10 cellular contexts compared by ENCODE assay signal in the genomic region with DNA sequence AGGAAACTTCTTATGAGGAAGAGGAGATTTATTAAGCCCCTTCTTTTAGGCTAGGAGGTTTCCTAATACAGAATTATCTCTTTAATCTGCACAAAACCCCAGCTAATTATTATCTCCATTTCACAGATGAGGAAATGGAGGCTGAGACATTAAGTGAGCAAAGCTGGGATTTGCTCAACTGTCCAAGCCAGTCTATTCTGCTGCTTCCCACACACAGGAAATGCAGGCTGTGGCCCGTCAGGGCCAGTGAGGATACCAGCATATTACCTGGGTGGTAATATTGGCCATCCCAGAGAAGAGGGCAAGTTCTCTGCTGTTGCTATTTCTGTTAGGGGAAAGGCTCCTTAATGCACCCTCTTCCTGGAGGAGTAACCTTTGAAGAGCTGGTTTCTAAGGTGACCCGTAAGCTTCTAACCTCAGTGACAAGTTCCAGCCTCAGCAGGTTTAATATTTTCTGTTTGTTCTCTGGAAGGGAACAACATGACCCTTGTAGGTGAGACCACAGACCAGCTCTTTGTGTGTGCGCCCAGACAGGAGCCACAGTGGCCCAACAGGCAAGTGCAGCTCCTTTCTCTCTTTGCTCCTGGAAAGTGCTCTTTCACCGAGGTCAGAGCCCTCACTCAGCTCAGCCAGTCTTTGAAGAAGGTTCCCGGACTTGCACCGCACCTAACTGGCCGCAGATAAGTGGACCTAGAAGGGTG. TPM values are rescaled to one million over a fixed set of nuclear protein-coding genes. Genes with fewer than 3 reads are reported as not detected.
DNase-seq lines count a peak whose midpoint lies in the region; ATAC-seq and TF ChIP-seq lines count a peak whose summit lies in the region.
"Had no signal": no experiment of that assay in that cellular context is flagged by ENCODE, and none has a peak within 500 bp of the region (broad histone marks: within the 10 kb centered on the region; RNA-seq: fewer than 3 reads in every experiment).

No MANE protein-coding gene starts in this region.

- no peak for DNase-seq in T-helper 1 cell
- no peak for DNase-seq in gastrocnemius medialis
- DNase-seq in HT-29 (ENCODE audit: low spot score): no peak
- no peak for DNase-seq in NCI-H510A (lab: John Stamatoyannopoulos, UW)
- DNase-seq in BE2C: no peak
- DNase-seq: stimulated activated CD4-positive, alpha-beta T cell treated with anti-CD3 and anti-CD28 coated beads, Interleukin-15, amount 100 ng/mL, for 24 hours; WERI-Rb-1 had no signal

- no peaks in the 10 kb centered on the region for H3K27me3 ChIP-seq in gastrocnemius medialis
- H3K27me3 ChIP-seq in BE2C: no peaks in the 10 kb centered on the region

- peak; percentile 39 for ATAC-seq in HG02870 (IDR thresholded peaks at IDR 0.05; ENCODE audit: unreplicated experiment)
- ATAC-seq in gastrocnemius medialis: no peak

- intact Hi-C loops in gastrocnemius medialis (cut with DNase I; ENCODE audit: low total_unique reads): no loop called here

- H3K4me3 Mint-ChIP-seq in T-helper 1 cell treated with Interleukin-12 subunit alpha and Interleukin-12 subunit beta and Interleukin-4 antibody, amounts not matched to agents 30 μg/mL and 1 μg/mL, for 36 hours: peak overlapping the region; percentile 47
- H3K4me3 Mint-ChIP-seq in activated naive CD8-positive, alpha-beta T cell: peak overlapping the region; percentile 33

- H3K4me3 ChIP-seq in gastrocnemius medialis (peak overlapping the region in 2 of 4 donors; percentile 2 to 16), BE2C (ENCODE audit: low read depth, low read length) (no peak overlapping the region)

- no peaks in the 10 kb centered on the region for H3K36me3 Mint-ChIP-seq in T-helper 1 cell treated with Interleukin-12 subunit alpha and Interleukin-12 subunit beta and Interleukin-4 antibody, amounts not matched to agents 30 μg/mL and 1 μg/mL, for 36 hours (ENCODE audit: low read depth)
- no peaks in the 10 kb centered on the region for H3K36me3 Mint-ChIP-seq in activated naive CD8-positive, alpha-beta T cell

- in situ Hi-C loops in gastrocnemius medialis (cut with MboI; ENCODE audit: low sequenced_read_pairs in 4 of 4): no loop called here

- no peaks in the 10 kb centered on the region for H3K4me1 ChIP-seq in gastrocnemius medialis
- H3K4me1 ChIP-seq in BE2C: peaks cover 6% of the 10 kb centered on the region; the same call in 1 of the 2 replicates

- no peak for TF ChIP-seq CTCF in gastrocnemius medialis (IDR thresholded peaks at IDR 0.05 in 4 of 5, conservative IDR thresholded peaks at IDR 0.05 in 1 of 5)
- TF ChIP-seq CTCF in BE2C (IDR thresholded peaks at IDR 0.05; ENCODE audit: low read depth, low read length): no peak

- no peak for TF ChIP-seq POLR2A in gastrocnemius medialis (IDR thresholded peaks at IDR 0.05)

- no peaks in the 10 kb centered on the region for H3K36me3 ChIP-seq in gastrocnemius medialis
- no peaks in the 10 kb centered on the region for H3K36me3 ChIP-seq in BE2C
- H3K36me3 ChIP-seq: WERI-Rb-1 had no signal

- H3K27ac ChIP-seq in gastrocnemius medialis: peak overlapping the region in 3 of 4 donors; percentile 9 to 31 (median 16)
- H3K27ac ChIP-seq: WERI-Rb-1 had no signal

- H3K9me3 Mint-ChIP-seq in T-helper 1 cell treated with Interleukin-12 subunit alpha and Interleukin-12 subunit beta and Interleukin-4 antibody, amounts not matched to agents 30 μg/mL and 1 μg/mL, for 36 hours: no peaks in the 10 kb centered on the region
- no peaks in the 10 kb centered on the region for H3K9me3 Mint-ChIP-seq in activated naive CD8-positive, alpha-beta T cell (ENCODE audit: low read depth)

- peaks cover 3% of the 10 kb centered on the region for H3K4me1 Mint-ChIP-seq in T-helper 1 cell treated with Interleukin-12 subunit alpha and Interleukin-12 subunit beta and Interleukin-4 antibody, amounts not matched to agents 30 μg/mL and 1 μg/mL, for 36 hours (ENCODE audit: low read depth)
- H3K4me1 Mint-ChIP-seq in activated naive CD8-positive, alpha-beta T cell (ENCODE audit: low read depth): peaks cover 10% of the 10 kb centered on the region

- no peak overlapping the region for H3K27ac Mint-ChIP-seq in T-helper 1 cell treated with Interleukin-12 subunit alpha and Interleukin-12 subunit beta and Interleukin-4 antibody, amounts not matched to agents 30 μg/mL and 1 μg/mL, for 36 hours
- H3K27ac Mint-ChIP-seq in activated naive CD8-positive, alpha-beta T cell: no peak overlapping the region

- H3K9me3 ChIP-seq in gastrocnemius medialis: no peaks in the 10 kb centered on the region
- no peaks in the 10 kb centered on the region for H3K9me3 ChIP-seq in BE2C

- H3K27me3 Mint-ChIP-seq in T-helper 1 cell treated with Interleukin-12 subunit alpha and Interleukin-12 subunit beta and Interleukin-4 antibody, amounts not matched to agents 30 μg/mL and 1 μg/mL, for 36 hours (ENCODE audit: low read depth): no peaks in the 10 kb centered on the region
- H3K27me3 Mint-ChIP-seq in activated naive CD8-positive, alpha-beta T cell: peaks cover under 1% of the 10 kb centered on the region

RNA-seq across cellular contexts. Expression of gene TBC1D9, which starts 35.6 kb away (rescaled TPM):
- 1 to 10 TPM; 1.5 to 3.5 (median 2.2) TPM for total RNA-seq in gastrocnemius medialis
- 8.4 and 9.0 TPM in 2 replicates for total RNA-seq in HT-29 (2014; rRNA removed; shearing (Covaris generic))
- polyA plus RNA-seq in BE2C (2012; ENCODE audit: insufficient read depth, insufficient read length, low read depth): 12.7 TPM
